Comparison of ENCODE assay signal across 8 cellular contexts in the genomic region with DNA sequence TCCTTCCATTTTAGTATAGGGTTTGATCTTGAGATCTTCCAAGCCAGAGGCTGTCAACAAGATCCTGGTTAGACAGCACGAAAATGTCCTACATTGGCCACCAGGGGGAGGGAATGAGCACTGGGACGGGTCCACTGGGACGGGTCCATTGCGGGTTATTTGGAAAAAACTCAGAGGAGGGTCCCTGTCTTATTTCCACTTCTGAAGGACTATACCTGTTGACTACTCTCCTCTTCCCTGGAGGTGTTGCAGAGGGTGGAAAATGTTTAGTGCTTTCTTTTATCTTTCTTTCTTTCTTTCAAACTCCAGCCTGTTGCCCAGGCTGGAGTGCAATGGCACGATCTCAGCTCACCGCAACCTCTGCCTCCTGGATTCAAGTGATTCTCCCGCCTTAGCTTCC. TPM values are rescaled to one million over a fixed set of nuclear protein-coding genes. Genes with fewer than 3 reads are reported as not detected.
DNase-seq lines count a peak whose midpoint lies in the region; ATAC-seq and TF ChIP-seq lines count a peak whose summit lies in the region.

No MANE protein-coding gene starts in this region.

- no peaks in the 10 kb centered on the region for H3K36me3 ChIP-seq in CD4-positive, alpha-beta memory T cell (ENCODE audit: insufficient read depth, low read length)
- no peaks in the 10 kb centered on the region for H3K36me3 ChIP-seq in SK-N-SH (replicated peaks in 1 of 2; ENCODE audit: control insufficient read depth in 1 of 2, insufficient read depth in 2 of 2, low read length in 1 of 2)

- TF ChIP-seq CTCF in SK-N-SH (IDR thresholded peaks at IDR 0.05) (peak; percentile 95), astrocyte of the cerebellum (IDR thresholded peaks at IDR 0.05; ENCODE audit: low read depth, low read length, missing control alignments) (peak; percentile 83)

- peak overlapping the region in 1 of 8 donors; percentile 55 for H3K4me3 Mint-ChIP-seq in CD4-positive, alpha-beta memory T cell
- H3K4me3 Mint-ChIP-seq in immature natural killer cell = peak overlapping the region in 1 of 5 donors; percentile 38

- H3F3A ChIP-seq in SK-N-SH (replicated peaks; ENCODE audit: insufficient read depth) = peaks cover 16% of the 10 kb centered on the region

- no peaks in the 10 kb centered on the region for H4K20me1 ChIP-seq in SK-N-SH (ENCODE audit: insufficient read depth)

- peak; percentile 60 to 67 (median 63) for DNase-seq in CD4-positive, alpha-beta memory T cell
- DNase-seq in HEK293T (ENCODE audit: extremely low spot score) = peak; percentile 83
- DNase-seq in SK-N-SH = peak; percentile 87
- DNase-seq in astrocyte of the cerebellum (ENCODE audit: low read depth) = no peak
- DNase-seq in immature natural killer cell = peak; percentile 50 to 65 (median 56)
- peak; percentile 54 for DNase-seq in stimulated activated CD4-positive, alpha-beta T cell treated with anti-CD3 and anti-CD28 coated beads, Interleukin-4, amount 100 ng/mL, for 1 hour

- H3K36me3 Mint-ChIP-seq in CD4-positive, alpha-beta memory T cell = no peaks in the 10 kb centered on the region
- H3K36me3 Mint-ChIP-seq in immature natural killer cell = no peaks in the 10 kb centered on the region

- peaks cover 8 to 24% (median 18%) of the 10 kb centered on the region in 4 donors for H3K4me1 Mint-ChIP-seq in CD4-positive, alpha-beta memory T cell
- H3K4me1 Mint-ChIP-seq in immature natural killer cell = peaks cover 12 to 17% of the 10 kb centered on the region in 2 donors

- no peak overlapping the region for H3K4me2 ChIP-seq in SK-N-SH

- peaks cover 20% of the 10 kb centered on the region for H3K4me1 ChIP-seq in CD4-positive, alpha-beta memory T cell (ENCODE audit: insufficient read depth, low read length)
- peaks cover 0 to 9% of the 10 kb centered on the region in 2 experiments; a peak in 1 of 4 replicates for H3K4me1 ChIP-seq in SK-N-SH (ENCODE audit: control insufficient read depth in 1 of 2, insufficient read depth in 2 of 2, low read depth in 1 of 2, low read length in 1 of 2)

- peaks cover 15 to 26% of the 10 kb centered on the region in 2 donors for H3K27me3 Mint-ChIP-seq in CD4-positive, alpha-beta memory T cell
- peaks cover 12 to 22% (median 19%) of the 10 kb centered on the region in 3 donors for H3K27me3 Mint-ChIP-seq in immature natural killer cell (ENCODE audit: low read depth in 3 of 3)

- no peaks in the 10 kb centered on the region for H3K9me3 Mint-ChIP-seq in CD4-positive, alpha-beta memory T cell
- no peaks in the 10 kb centered on the region for H3K9me3 Mint-ChIP-seq in immature natural killer cell

- H3K79me2 ChIP-seq in SK-N-SH (ENCODE audit: insufficient read depth) = no peaks in the 10 kb centered on the region

- H3K27me3 ChIP-seq in CD4-positive, alpha-beta memory T cell (ENCODE audit: insufficient read depth, low read length) = peaks cover 4% of the 10 kb centered on the region
- peaks cover 56% of the 10 kb centered on the region for H3K27me3 ChIP-seq in SK-N-SH (ENCODE audit: insufficient read depth)

- in situ Hi-C loops in astrocyte of the cerebellum (cut with HindIII; ENCODE audit: low sequenced_read_pairs) = no loop called here

- WGBS in SK-N-SH (ENCODE audit: low lambda C conversion rate) = 14% methylated on average over 7 of the region's 7 CpGs

- H3K9me2 ChIP-seq in SK-N-SH = no peaks in the 10 kb centered on the region

- intact Hi-C loops in CD4-positive, alpha-beta memory T cell (cut with micrococcal nuclease) = loop anchor here (1.0 to 2.0 kb wide), 3 partner anchors 22 to 218 kb away; no protein-coding TSS in a partner anchor

- H3K27ac Mint-ChIP-seq in CD4-positive, alpha-beta memory T cell = peak overlapping the region in 1 of 7 donors; percentile 6
- H3K27ac Mint-ChIP-seq in immature natural killer cell = no peak overlapping the region

- TF ChIP-seq EP300 in SK-N-SH (IDR thresholded peaks at IDR 0.05; ENCODE audit: borderline replicate concordance in 1 of 2, low read depth in 1 of 2, low read length in 1 of 2) = no peak

- no peak overlapping the region for H3K9ac ChIP-seq in SK-N-SH

- no peak overlapping the region for H2AFZ ChIP-seq in SK-N-SH (ENCODE audit: low read depth)

- POLR2A ChIA-PET in CD4-positive, alpha-beta memory T cell (lab: Charles Lee; ENCODE audit: partially characterized antibody) = no interaction called here
- POLR2A ChIA-PET in HEK293T (lab: Yijun Ruan, JAX) = no interaction called here
- POLR2A ChIA-PET in SK-N-SH (lab: Yijun Ruan, JAX) = interaction anchor here (1.4 kb wide), 1 partner anchor 64 kb away, joined by 5 read pairs; no protein-coding TSS in a partner anchor

- ATAC-seq in HG02571 (IDR thresholded peaks at IDR 0.05; ENCODE audit: unreplicated experiment) = no peak
- ATAC-seq in GM21723 (IDR thresholded peaks at IDR 0.05; ENCODE audit: unreplicated experiment) = no peak

- H3K27ac ChIP-seq in CD4-positive, alpha-beta memory T cell (ENCODE audit: low read depth, low read length) = no peak overlapping the region
- H3K27ac ChIP-seq in SK-N-SH (ENCODE audit: low read depth in 2 of 2, low read length in 1 of 2) = no peak overlapping the region

- peak; percentile 70 for TF ChIP-seq RAD21 in SK-N-SH (IDR thresholded peaks at IDR 0.05; ENCODE audit: low read length)

- no peaks in the 10 kb centered on the region for H3K9me3 ChIP-seq in CD4-positive, alpha-beta memory T cell (ENCODE audit: control insufficient read depth in 1 of 2, low read length in 2 of 2)
- no peaks in the 10 kb centered on the region for H3K9me3 ChIP-seq in SK-N-SH

- CTCF ChIA-PET in CD4-positive, alpha-beta memory T cell (lab: Charles Lee; ENCODE audit: partially characterized antibody) = interaction anchor here (0.9 to 18.7 kb wide), 11 partner anchors 11 to 136 kb away, joined by 3 to 463 read pairs (median 5); no protein-coding TSS in a partner anchor
- CTCF ChIA-PET in HEK293T (lab: Yijun Ruan, JAX) = interaction anchor here (0.6 to 9.6 kb wide), 8 partner anchors 10 to 160 kb away, joined by 3 to 150 read pairs (median 6); no protein-coding TSS in a partner anchor
- CTCF ChIA-PET in SK-N-SH (lab: Yijun Ruan, JAX) = interaction anchor here (0.7 to 26.7 kb wide), 26 partner anchors 9 to 218 kb away, joined by 3 to 1196 read pairs (median 4); partner anchors contain the start of genes CALCOCO2, PRAC2 and UBE2Z

- H3K4me3 ChIP-seq in CD4-positive, alpha-beta memory T cell (ENCODE audit: low read length in 2 of 2) = no peak overlapping the region
- H3K4me3 ChIP-seq in SK-N-SH (ENCODE audit: low read depth in 2 of 2, low read length in 1 of 2) (no peak overlapping the region; a peak in 1 of 4 replicates), astrocyte of the cerebellum (ENCODE audit: low read depth, low read length) (no peak overlapping the region)

TF ChIP-seq in HEK293T, 16 proteins besides CTCF, POLR2A, EP300 and RAD21:
- TF ChIP-seq L3MBTL2 (conservative IDR thresholded peaks at IDR 0.05) (no peak), FOXA1 (IDR thresholded peaks at IDR 0.05) (no peak), FOXK2 (IDR thresholded peaks at IDR 0.05) (no peak), ARNT (IDR thresholded peaks at IDR 0.05) (no peak)

TF ChIP-seq in SK-N-SH, 30 proteins besides CTCF, POLR2A, EP300 and RAD21:
- TF ChIP-seq JUND (IDR thresholded peaks at IDR 0.05) (no peak), SMC3 (IDR thresholded peaks at IDR 0.05; ENCODE audit: low read depth, low read length) (peak; percentile 89)

RNA-seq across cellular contexts. Expression of gene TTLL6, which starts 2.5 kb away (rescaled TPM):
- total RNA-seq in CD4-positive, alpha-beta memory T cell = not detected
- not detected for polyA plus RNA-seq in CD4-positive, alpha-beta memory T cell
- polyA plus RNA-seq in SK-N-SH (2012; rRNA removed) (3.1 and 5.1 TPM in 2 replicates), immature natural killer cell (not detected)
- 1.1 and 1.3 TPM in 2 replicates for polyA plus RNA-seq in SK-N-SH (2012; cell fraction: cytosol; rRNA removed)
- 14.5 and 21.5 TPM in 2 replicates for polyA plus RNA-seq in SK-N-SH (2012; cell fraction: nucleus; rRNA removed)

RNA-seq across cellular contexts. Expression of gene CALCOCO2, which starts 16.3 kb away (rescaled TPM):
- total RNA-seq in CD4-positive, alpha-beta memory T cell = 100 to 1,000 TPM; 107 to 118 TPM
- polyA plus RNA-seq in CD4-positive, alpha-beta memory T cell = 100 to 1,000 TPM; 169 to 196 TPM
- polyA plus RNA-seq in SK-N-SH (2012; rRNA removed) (49.9 and 67.7 TPM in 2 replicates), immature natural killer cell (100 to 1,000 TPM; 164 to 267 (median 199) TPM)
- 70.5 and 95.0 TPM in 2 replicates for polyA plus RNA-seq in SK-N-SH (2012; cell fraction: cytosol; rRNA removed)
- polyA plus RNA-seq in SK-N-SH (2012; cell fraction: nucleus; rRNA removed) = 47.5 and 95.2 TPM in 2 replicates
